In genomic region chr17:50785942-50786570, GRCh38 we compare ENCODE assay signal across 11 cellular contexts. TPM values are rescaled to one million over a fixed set of nuclear protein-coding genes. Genes with fewer than 3 reads are reported as not detected.
DNase-seq lines count a peak whose midpoint lies in the region; ATAC-seq lines count a peak whose summit lies in the region.
"Had no signal": no experiment of that assay in that cellular context is flagged by ENCODE, and none has a peak within 500 bp of the region (broad histone marks: within the 10 kb centered on the region; RNA-seq: fewer than 3 reads in every experiment).

No MANE protein-coding gene starts in this region.

- no peaks in the 10 kb centered on the region for H3K36me3 Mint-ChIP-seq in CD8-positive, alpha-beta memory T cell

- H3K27ac ChIP-seq in CD8-positive, alpha-beta memory T cell (ENCODE audit: low read depth, low read length) = no peak overlapping the region
- H3K27ac ChIP-seq in Karpas-422 (ENCODE audit: low read length) = no peak overlapping the region
- H3K27ac ChIP-seq: VCaP had no signal

- ATAC-seq in HG03025 (IDR thresholded peaks at IDR 0.05; ENCODE audit: low FRiP score, unreplicated experiment) = no peak

- H3K27ac Mint-ChIP-seq in CD8-positive, alpha-beta memory T cell = no peak overlapping the region

- peaks cover 4 to 11% of the 10 kb centered on the region in 2 donors for H3K27me3 Mint-ChIP-seq in CD8-positive, alpha-beta memory T cell

- no peaks in the 10 kb centered on the region for H3K9me3 ChIP-seq in CD8-positive, alpha-beta memory T cell (ENCODE audit: low read length)
- no peaks in the 10 kb centered on the region for H3K9me3 ChIP-seq in Karpas-422 (ENCODE audit: low read length)

- H3K9ac ChIP-seq in Karpas-422 (ENCODE audit: low read length) = no peak overlapping the region

- peak; percentile 75 for DNase-seq in H4 (ENCODE audit: low spot score)
- DNase-seq in amniotic epithelial cell (ENCODE audit: low read depth) = peak; percentile 72
- peak in 23 of 42 donors; percentile 9 to 74 (median 35) for DNase-seq in head of caudate nucleus
- DNase-seq in putamen (ENCODE audit: low spot score) = peak; percentile 30
- DNase-seq in CD8-positive, alpha-beta memory T cell = no peak
- no peak for DNase-seq in KG1 (lab: John Stamatoyannopoulos, UW)
- no peak for DNase-seq in Karpas-422
- DNase-seq: aorta, NCI-H226 had no signal

- H3K79me2 ChIP-seq in Karpas-422 (ENCODE audit: low read length) = no peaks in the 10 kb centered on the region

- peaks cover 13 to 16% (median 16%) of the 10 kb centered on the region in 3 donors for H3K4me1 Mint-ChIP-seq in CD8-positive, alpha-beta memory T cell

- H2AFZ ChIP-seq in Karpas-422 (ENCODE audit: low read length) = no peak overlapping the region

- no peaks in the 10 kb centered on the region for H3K9me3 Mint-ChIP-seq in CD8-positive, alpha-beta memory T cell

- intact Hi-C loops in head of caudate nucleus (cut with DNase I) = loop anchor here (2.0 to 10.0 kb wide), 2 partner anchors 57 to 169 kb away; no protein-coding TSS in a partner anchor

- CTCF ChIA-PET in CD8-positive, alpha-beta memory T cell (lab: Charles Lee) = interaction anchor here (1.0 kb wide), 1 partner anchor 66 kb away, joined by 3 read pairs; no protein-coding TSS in a partner anchor

- no peak overlapping the region for H3K4me2 ChIP-seq in Karpas-422 (ENCODE audit: low read depth, low read length, poor library complexity, severe bottlenecking)

- POLR2A ChIA-PET in CD8-positive, alpha-beta memory T cell (lab: Charles Lee) = no interaction called here

- H4K20me1 ChIP-seq in Karpas-422 (ENCODE audit: insufficient read depth, low read depth, low read length) = no peaks in the 10 kb centered on the region

- H3K9me2 ChIP-seq in Karpas-422 (replicated peaks; ENCODE audit: insufficient read depth, low read length) = no peaks in the 10 kb centered on the region

- no peak overlapping the region for H3K4me3 ChIP-seq in CD8-positive, alpha-beta memory T cell (ENCODE audit: low read length)
- no peak overlapping the region for H3K4me3 ChIP-seq in Karpas-422 (ENCODE audit: low read length)

- H3K4me3 Mint-ChIP-seq in CD8-positive, alpha-beta memory T cell = no peak overlapping the region

- no peaks in the 10 kb centered on the region for H3K36me3 ChIP-seq in CD8-positive, alpha-beta memory T cell (ENCODE audit: insufficient read depth, low read length)
- no peaks in the 10 kb centered on the region for H3K36me3 ChIP-seq in Karpas-422 (ENCODE audit: insufficient read depth, low read length)

- H3K27me3 ChIP-seq in CD8-positive, alpha-beta memory T cell (ENCODE audit: insufficient read depth, low read length, poor library complexity, severe bottlenecking) = no peaks in the 10 kb centered on the region
- H3K27me3 ChIP-seq in Karpas-422 (ENCODE audit: low read length) = no peaks in the 10 kb centered on the region

- no peaks in the 10 kb centered on the region for H3K4me1 ChIP-seq in CD8-positive, alpha-beta memory T cell (ENCODE audit: insufficient read depth, low read length)
- no peaks in the 10 kb centered on the region for H3K4me1 ChIP-seq in Karpas-422 (ENCODE audit: low read length)

RNA-seq across cellular contexts. Expression of gene ANKRD40CL, which starts 18.7 kb away (rescaled TPM):
- total RNA-seq in H4 (2014; rRNA removed; shearing (Covaris generic)) = not detected in 2 replicates
- not detected for total RNA-seq in CD8-positive, alpha-beta memory T cell
- not detected for polyA plus RNA-seq in CD8-positive, alpha-beta memory T cell
- not detected in 2 replicates for total RNA-seq in Karpas-422 (2014; rRNA removed; shearing (Covaris generic); ENCODE audit: low replicate concordance)
- total RNA-seq: aorta had no signal

RNA-seq across cellular contexts. Expression of gene WFIKKN2, which starts 49.3 kb away (rescaled TPM):
- not detected in 2 replicates for total RNA-seq in H4 (2014; rRNA removed; shearing (Covaris generic))
- not detected for total RNA-seq in CD8-positive, alpha-beta memory T cell
- polyA plus RNA-seq in CD8-positive, alpha-beta memory T cell = not detected
- total RNA-seq in Karpas-422 (2014; rRNA removed; shearing (Covaris generic); ENCODE audit: low replicate concordance) = not detected in 2 replicates
- polyA plus RNA-seq: aorta had no signal

Comparison
In these comparisons a context has a peak if more than half of its experiments do, and no peak if none do; other contexts are left out.
1. DNase-seq: peak in H4 (single experiment), amniotic epithelial cell (single experiment), head of caudate nucleus (23 of 42) and putamen (single experiment); none in CD8-positive, alpha-beta memory T cell (0 of 5), KG1 (single experiment) and Karpas-422 (single experiment).